Comparison of ENCODE assay signal across 27 cellular contexts in genomic region chr2:138323382-138324067, GRCh38.
"Had no signal": no experiment of that assay in that cellular context is flagged by ENCODE, and none has a peak within 500 bp of the region (broad histone marks: within the 10 kb centered on the region; RNA-seq: fewer than 3 reads in every experiment).

No MANE protein-coding gene starts in this region.

- H3K27ac Mint-ChIP-seq: activated naive CD8-positive, alpha-beta T cell; activated T-helper 2 cell treated with anti-CD3 and anti-CD28 coated beads, Interferon-gamma antibody, Interleukin-2, Interleukin-4, amounts not matched to agents 10 μg/mL and 5 μg/mL and 100 μg/mL, durations not matched to agents 14 hours and 24 hours and 36 hours; mesothelial cell of epicardium; natural killer cell had no signal

- H3K27ac ChIP-seq: breast epithelium, coronary artery, esophagus muscularis mucosa, gastrocnemius medialis, prostate gland, stomach, suprapubic skin, tibial nerve, uterus, WERI-Rb-1 had no signal

- H3K4me3 ChIP-seq: breast epithelium, coronary artery, esophagus muscularis mucosa, gastrocnemius medialis, prostate gland, stomach, suprapubic skin, tibial nerve, uterus had no signal

- FAIRE-seq: astrocyte, TTC549 had no signal

- H3K27me3 ChIP-seq: breast epithelium, esophagus muscularis mucosa, gastrocnemius medialis, stomach, suprapubic skin, tibial nerve, uterus had no signal

- H3K36me3 Mint-ChIP-seq: activated naive CD8-positive, alpha-beta T cell; mesothelial cell of epicardium; natural killer cell had no signal

- ATAC-seq: activated T-cell treated with anti-CD3 and anti-CD28 coated beads, Interleukin-2, amount 50 U/mL, for 4 hours; gastrocnemius medialis; left ventricle myocardium superior; natural killer cell had no signal

- H3K4me1 ChIP-seq: breast epithelium, esophagus muscularis mucosa, gastrocnemius medialis, prostate gland, stomach, suprapubic skin, tibial nerve, uterus had no signal

- H3K4me1 Mint-ChIP-seq: mesothelial cell of epicardium, natural killer cell had no signal

- DNase-seq: activated CD4-positive, alpha-beta T cell treated with anti-CD3 and anti-CD28 coated beads for 1 hour; activated CD4-positive, alpha-beta T cell treated with anti-CD3 and anti-CD28 coated beads, Interleukin-2, amount 50 U/mL, for 4 hours; activated CD8-positive, alpha-beta memory T cell treated with anti-CD3 and anti-CD28 coated beads for 24 hours; activated CD8-positive, alpha-beta memory T cell treated with anti-CD3 and anti-CD28 coated beads, Interleukin-2, amount 50 U/mL, for 4 hours; activated naive CD4-positive, alpha-beta T cell; activated T-cell treated with anti-CD3 and anti-CD28 coated beads, Interleukin-2, amount 50 U/mL, for 4 hours; cerebellar nuclear complex; gastrocnemius medialis; hippocampal formation; left ventricle myocardium superior; mammary epithelial cell; natural killer cell; stimulated activated CD4-positive, alpha-beta T cell treated with anti-CD3 and anti-CD28 coated beads, Interleukin-4, amount 100 ng/mL, for 1 hour; stomach; uterus; WERI-Rb-1 had no signal

- H3K4me3 Mint-ChIP-seq: activated naive CD8-positive, alpha-beta T cell; activated T-cell treated with anti-CD3 and anti-CD28 coated beads, Interleukin-2, amount 50 U/mL, for 4 hours; mesothelial cell of epicardium; natural killer cell had no signal

- H3K9me3 Mint-ChIP-seq: activated T-cell treated with anti-CD3 and anti-CD28 coated beads, Interleukin-2, amount 50 U/mL, for 4 hours; activated T-helper 2 cell treated with anti-CD3 and anti-CD28 coated beads, Interferon-gamma antibody, Interleukin-2, Interleukin-4, amounts not matched to agents 10 μg/mL and 5 μg/mL and 100 μg/mL, durations not matched to agents 14 hours and 24 hours and 36 hours had no signal

- H3K9me3 ChIP-seq: breast epithelium, gastrocnemius medialis, prostate gland, stomach, suprapubic skin, tibial nerve, uterus had no signal

- H3K36me3 ChIP-seq: breast epithelium, esophagus muscularis mucosa, gastrocnemius medialis, prostate gland, stomach, suprapubic skin, tibial nerve, uterus, WERI-Rb-1 had no signal
